4 cellular contexts compared by ENCODE assay signal in the genomic region with DNA sequence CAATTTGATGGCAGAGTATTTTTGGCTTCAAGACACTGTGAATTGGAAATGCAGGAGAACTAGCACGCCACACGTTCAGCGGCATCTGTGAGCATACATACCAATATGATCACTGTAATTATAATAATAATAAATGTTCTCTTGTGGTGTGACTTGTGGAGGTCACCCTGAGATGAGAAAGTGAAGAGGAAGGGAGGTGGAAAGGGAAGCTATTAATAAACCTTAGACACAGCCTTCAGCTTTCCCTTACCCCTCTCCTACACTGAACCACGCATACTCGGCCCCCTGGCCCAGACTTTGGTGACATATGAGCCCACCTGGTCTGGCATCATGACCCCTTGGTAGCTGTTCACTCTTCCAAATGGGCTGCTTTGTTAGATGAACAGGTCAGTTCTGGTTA.
"Had no signal": no experiment of that assay in that cellular context is flagged by ENCODE, and none has a peak within 500 bp of the region (broad histone marks: within the 10 kb centered on the region; RNA-seq: fewer than 3 reads in every experiment).

No MANE protein-coding gene starts in this region.

- H2AFZ ChIP-seq: GM23338 had no signal

- H3K27ac Mint-ChIP-seq: GM23338, H9 had no signal

- H3K9me3 Mint-ChIP-seq: GM23338, H9 had no signal

- H3K4me2 ChIP-seq: GM23338 had no signal

- H3K4me3 ChIP-seq: GM23338 had no signal

- H3K4me3 Mint-ChIP-seq: GM23338, H9 had no signal

- ATAC-seq: GM23338 had no signal

- DNase-seq: H9, HCEC 1CT, IMR-90 had no signal
